1 cellular context compared by ENCODE assay signal in genomic region chr3:48637305-48637704, GRCh38.
TF ChIP-seq lines count a peak whose summit lies in the region.

No MANE protein-coding gene starts in this region.

TF ChIP-seq in GM23338, 12 proteins besides CTCF, POLR2A, EP300 and RAD21 (continued from another document):
- TF ChIP-seq ZNF462 (CRISPR knock-in tag; IDR thresholded peaks at IDR 0.05) (no peak), POLR2AphosphoS5 (IDR thresholded peaks at IDR 0.05; ENCODE audit: low read depth) (no peak), CREB1 (CRISPR knock-in tag; IDR thresholded peaks at IDR 0.05; ENCODE audit: low read depth) (no peak), ZNF331 (CRISPR knock-in tag; IDR thresholded peaks at IDR 0.05; ENCODE audit: low read depth) (no peak), NANOG (IDR thresholded peaks at IDR 0.05; ENCODE audit: borderline replicate concordance) (no peak), EZH2 (IDR thresholded peaks at IDR 0.05; ENCODE audit: low read depth, unreplicated experiment) (no peak), JUNB (IDR thresholded peaks at IDR 0.05; ENCODE audit: unreplicated experiment) (no peak)
